In genomic region chrX:69503228-69503834, GRCh38 we compare ENCODE assay signal across 8 cellular contexts. TPM values are rescaled to one million over a fixed set of nuclear protein-coding genes. Genes with fewer than 3 reads are reported as not detected.
DNase-seq lines count a peak whose midpoint lies in the region; ATAC-seq and TF ChIP-seq lines count a peak whose summit lies in the region.

No MANE protein-coding gene starts in this region.

- H3K9me3 ChIP-seq in body of pancreas (no peaks in the 10 kb centered on the region), lung (ENCODE audit: control insufficient read depth in 2 of 2, insufficient read depth in 1 of 2, low read length in 1 of 2) (peaks cover 0 to 8% of the 10 kb centered on the region in 2 donors)

- peak in 2 of 7 experiments; percentile 1 to 16 for TF ChIP-seq CTCF in body of pancreas (IDR thresholded peaks at IDR 0.05)
- no peak for TF ChIP-seq CTCF in lung (IDR thresholded peaks at IDR 0.05; ENCODE audit: control extremely low read depth, extremely low read depth)

- 17 to 29% methylated on average over 10 to 18 of the region's 18 CpGs for WGBS in body of pancreas, 2 donors
- 23 to 41% methylated on average over 18 of the region's 18 CpGs for WGBS in lung, 2 donors

- no peak for TF ChIP-seq POLR2A in body of pancreas (IDR thresholded peaks at IDR 0.05)

- ATAC-seq in body of pancreas (peak; percentile 49), lung (ENCODE audit: insufficient read depth, low FRiP score) (peak; percentile 15), HG02588 (IDR thresholded peaks at IDR 0.05; ENCODE audit: unreplicated experiment) (no peak)

- no peak overlapping the region for H3K4me3 ChIP-seq in body of pancreas
- H3K4me3 ChIP-seq in lung, result no peak overlapping the region

- DNase-seq in DMS53 (lab: John Stamatoyannopoulos, UW), result peak; percentile 90
- DNase-seq in NCI-H1694 treated with DMSO at 0.1 percent for 48 hours (lab: John Stamatoyannopoulos, UW), result peak; percentile 65
- DNase-seq in body of pancreas, result peak in 3 of 4 donors; percentile 40 to 55 (median 41)
- no peak for DNase-seq in lung (ENCODE audit: low spot score)
- DNase-seq in HPDE6-E6E7 (ENCODE audit: extremely low spot score), result no peak
- DNase-seq in A172 (ENCODE audit: low spot score), result no peak
- no peak for DNase-seq in dermis blood vessel endothelial cell

- H3K27ac ChIP-seq in body of pancreas, result peak overlapping the region in 1 of 4 donors; percentile 70
- no peak overlapping the region for H3K27ac ChIP-seq in lung (ENCODE audit: low read depth in 1 of 2, low read length in 1 of 2)

- H3K36me3 ChIP-seq in body of pancreas (replicated peaks in 1 of 2; ENCODE audit: insufficient read depth in 1 of 2, low read depth in 2 of 2), result no peaks in the 10 kb centered on the region
- H3K36me3 ChIP-seq in lung (ENCODE audit: control insufficient read depth in 2 of 2, insufficient read depth in 2 of 2, low read length in 2 of 2), result no peaks in the 10 kb centered on the region

- intact Hi-C loops in body of pancreas (cut with DNase I), result no loop called here

- H3K4me1 ChIP-seq in body of pancreas (peaks cover 14% of the 10 kb centered on the region), lung (ENCODE audit: control insufficient read depth in 2 of 2, insufficient read depth in 2 of 2, low read length in 2 of 2) (no peaks in the 10 kb centered on the region)

- H3K27me3 ChIP-seq in body of pancreas, result no peaks in the 10 kb centered on the region
- no peaks in the 10 kb centered on the region for H3K27me3 ChIP-seq in lung (ENCODE audit: control insufficient read depth, insufficient read depth)

RNA-seq across cellular contexts. Expression of gene NALF2, which starts 0.8 kb away (rescaled TPM):
- total RNA-seq in body of pancreas (1 to 10 TPM in 1 of 2 donors, under 1 TPM in 1; 0.66 to 1.0 TPM), lung (under 1 TPM; 0.11 to 0.43 TPM), dermis blood vessel endothelial cell (0.05 and 2.9 TPM in 2 replicates)
- polyA plus RNA-seq in lung, result under 1 TPM; 0.12 to 0.33 TPM
- not detected in 2 replicates for total RNA-seq in A172 (2014; rRNA removed; shearing (Covaris generic))

Comparison
In these comparisons a context has a peak if more than half of its experiments do, and no peak if none do; other contexts are left out.
1. DNase-seq: peak in DMS53 (single experiment), NCI-H1694 treated with DMSO at 0.1 percent for 48 hours (single experiment) and body of pancreas (3 of 4); none in lung (single experiment), HPDE6-E6E7 (single experiment), A172 (single experiment) and dermis blood vessel endothelial cell (single experiment).